Comparison of ENCODE assay signal across 8 cellular contexts in the genomic region with DNA sequence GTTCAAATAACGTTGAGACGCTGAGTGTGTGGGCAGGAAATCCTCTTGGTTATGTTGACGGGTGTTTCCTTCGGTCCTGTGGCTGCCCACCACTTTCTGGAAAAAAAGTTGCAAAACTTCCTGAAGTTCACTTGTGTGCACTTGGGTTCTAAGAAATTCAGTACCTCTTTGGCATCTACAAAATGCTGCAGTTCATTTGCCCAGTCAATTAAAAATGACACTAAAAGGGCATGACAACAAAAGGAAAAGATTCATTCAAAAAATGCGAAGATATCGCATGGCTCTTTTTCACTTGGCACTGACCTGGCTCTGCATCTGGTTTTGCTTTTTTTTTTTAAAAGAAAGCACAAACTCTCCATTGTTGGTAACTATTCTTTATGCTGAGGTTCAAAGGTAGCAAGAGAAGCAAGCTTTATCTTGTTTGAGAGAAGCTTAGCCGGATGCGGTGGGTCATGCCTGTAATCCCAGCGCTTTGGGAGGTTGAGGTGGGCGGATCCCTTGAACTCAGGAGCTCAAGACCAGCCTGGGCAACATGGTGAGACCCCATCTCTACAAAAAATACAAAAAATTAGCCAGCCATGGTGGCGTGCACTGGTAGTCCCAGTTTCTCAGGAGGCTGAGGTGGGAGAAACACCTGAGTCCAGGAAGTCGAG. TPM values are rescaled to one million over a fixed set of nuclear protein-coding genes. Genes with fewer than 3 reads are reported as not detected.
DNase-seq lines count a peak whose midpoint lies in the region; ATAC-seq, FAIRE-seq and TF ChIP-seq lines count a peak whose summit lies in the region.

No MANE protein-coding gene starts in this region.

- dilution Hi-C loops in mammary epithelial cell (cut with HindIII; ENCODE audit: low sequenced_read_pairs) = loop anchor here (10.0 kb wide), 1 partner anchor 196 kb away; no protein-coding TSS in a partner anchor

- H3K9me3 ChIP-seq in DOHH2 (ENCODE audit: control insufficient read depth, insufficient read depth, low read length) (no peaks in the 10 kb centered on the region), Peyer's patch (no peaks in the 10 kb centered on the region), mammary epithelial cell (replicated peaks; ENCODE audit: insufficient read depth, low read length) (no peaks in the 10 kb centered on the region), pancreas (no peaks in the 10 kb centered on the region)

- H2AFZ ChIP-seq in mammary epithelial cell (ENCODE audit: low read depth, low read length) = peak overlapping the region; percentile 26

- H3K79me2 ChIP-seq in DOHH2 (ENCODE audit: control insufficient read depth, low read length) = no peaks in the 10 kb centered on the region
- no peaks in the 10 kb centered on the region for H3K79me2 ChIP-seq in mammary epithelial cell (ENCODE audit: insufficient read depth, low read length)

- H3K4me1 ChIP-seq in DOHH2 (ENCODE audit: control insufficient read depth, low read length) = peaks cover 17% of the 10 kb centered on the region
- H3K4me1 ChIP-seq in Peyer's patch = peaks cover 0 to 14% (median 3%) of the 10 kb centered on the region in 4 donors
- peaks cover 7% of the 10 kb centered on the region for H3K4me1 ChIP-seq in mammary epithelial cell (ENCODE audit: insufficient read depth, low read length)
- peaks cover 29 to 71% (median 53%) of the 10 kb centered on the region in 3 donors for H3K4me1 ChIP-seq in pancreas

- DNase-seq in Peyer's patch (peak in 2 of 3 donors; percentile 55 to 65), mammary epithelial cell (no peak), pancreas (no peak), NCI-H1694 treated with DMSO at 0.1 percent for 48 hours (lab: John Stamatoyannopoulos, UW) (no peak)

- H3K36me3 ChIP-seq in DOHH2 (ENCODE audit: control insufficient read depth, low read length) (no peaks in the 10 kb centered on the region), Peyer's patch (no peaks in the 10 kb centered on the region), mammary epithelial cell (ENCODE audit: insufficient read depth, low read length) (no peaks in the 10 kb centered on the region), pancreas (no peaks in the 10 kb centered on the region)

- H3F3A ChIP-seq in DOHH2 (ENCODE audit: control insufficient read depth, insufficient read depth) = no peaks in the 10 kb centered on the region

- intact Hi-C loops in mammary epithelial cell (cut with micrococcal nuclease) (no loop called here), pancreas (cut with DNase I) (no loop called here)

- H3K27me3 ChIP-seq in DOHH2 (ENCODE audit: control insufficient read depth, low read length) (no peaks in the 10 kb centered on the region), Peyer's patch (no peaks in the 10 kb centered on the region), mammary epithelial cell (ENCODE audit: insufficient read depth, low read length) (no peaks in the 10 kb centered on the region), pancreas (no peaks in the 10 kb centered on the region)

- WGBS in mammary epithelial cell (ENCODE audit: low coverage, missing lambda C conversion rate) = 16% methylated on average over 10 of the region's 12 CpGs
- 68 to 69% methylated on average over 12 of the region's 12 CpGs for WGBS in pancreas, 2 donors

- H3K27ac ChIP-seq in DOHH2 (ENCODE audit: low read depth, low read length) = no peak overlapping the region
- H3K27ac ChIP-seq in Peyer's patch = peak overlapping the region in 3 of 4 donors; percentile 43 to 65 (median 55)
- H3K27ac ChIP-seq in mammary epithelial cell (ENCODE audit: insufficient read depth, low read depth, low read length) = no peak overlapping the region
- H3K27ac ChIP-seq in pancreas = peak overlapping the region in 3 of 4 donors; percentile 39 to 89 (median 87)

- H3K4me2 ChIP-seq in DOHH2 (ENCODE audit: low read length) (0 out of 2 replicates have a peak overlapping the region, but pooled peaks have one; percentile 3), mammary epithelial cell (ENCODE audit: insufficient read depth, low read depth, low read length) (peak overlapping the region; percentile 70)

- in situ Hi-C loops in mammary epithelial cell (cut with MboI; ENCODE audit: low sequenced_read_pairs in 2 of 2) = no loop called here

- no peak for TF ChIP-seq POLR2A in Peyer's patch (IDR thresholded peaks at IDR 0.05)

- H3K9me2 ChIP-seq in DOHH2 (replicated peaks; ENCODE audit: control insufficient read depth, low read length) = no peaks in the 10 kb centered on the region

- no TSS peak for BruUV-seq in mammary epithelial cell (replicated peaks; lab: Mats Ljungman, UMichigan)

- ATAC-seq in pancreas = no peak
- ATAC-seq in HG02884 (IDR thresholded peaks at IDR 0.05; ENCODE audit: unreplicated experiment) = no peak
- ATAC-seq in GM21447 (IDR thresholded peaks at IDR 0.05; ENCODE audit: unreplicated experiment) = no peak
- ATAC-seq in GM19455 (IDR thresholded peaks at IDR 0.05; ENCODE audit: unreplicated experiment) = no peak

- CTCF ChIA-PET in mammary epithelial cell (lab: Charles Lee; ENCODE audit: low non-redundant PET) = no interaction called here

- H3K9ac ChIP-seq in mammary epithelial cell (ENCODE audit: insufficient read depth, low read length) = no peak overlapping the region

- no peak for FAIRE-seq in pancreas (lab: Jason Lieb, UNC)

- H3K4me3 ChIP-seq in DOHH2 (ENCODE audit: low read length) = no peak overlapping the region
- H3K4me3 ChIP-seq in Peyer's patch = peak overlapping the region in 1 of 4 donors; percentile 13
- H3K4me3 ChIP-seq in mammary epithelial cell (replicated peaks in 1 of 3; ENCODE audit: insufficient read depth in 1 of 3, low read depth in 2 of 3, low read length in 3 of 3) = no peak overlapping the region
- no peak overlapping the region for H3K4me3 ChIP-seq in pancreas

- H4K20me1 ChIP-seq in DOHH2 (ENCODE audit: control insufficient read depth, insufficient read depth, low read depth, low read length) (0 out of 2 replicates have a peak, but pooled peaks cover 5% of the 10 kb centered on the region), mammary epithelial cell (ENCODE audit: insufficient read depth, low read length) (no peaks in the 10 kb centered on the region)

- TF ChIP-seq CTCF in DOHH2 (IDR thresholded peaks at IDR 0.05; ENCODE audit: low read depth, low read length, poor library complexity, severe bottlenecking) (no peak), Peyer's patch (IDR thresholded peaks at IDR 0.05) (no peak), mammary epithelial cell (conservative IDR thresholded peaks at IDR 0.05 in 1 of 2, IDR thresholded peaks at IDR 0.05 in 1 of 2; ENCODE audit: extremely low read depth in 1 of 2, insufficient read depth in 1 of 2, low read depth in 1 of 2, low read length in 2 of 2) (no peak), pancreas (IDR thresholded peaks at IDR 0.05) (no peak)

RNA-seq across cellular contexts. Expression of gene XBP1, which starts 10.6 kb away (rescaled TPM):
- total RNA-seq in Peyer's patch (100 to 1,000 TPM; 139 to 287 (median 213) TPM), mammary epithelial cell (100 to 1,000 TPM; 166 to 224 TPM), pancreas (100 to 1,000 TPM; 505 to 974 (median 718) TPM)
- polyA plus RNA-seq in mammary epithelial cell (97.9 TPM), pancreas (100 to 1,000 TPM; 178 to 250 TPM)
- 133 TPM for polyA minus RNA-seq in mammary epithelial cell

RNA-seq across cellular contexts. Expression of gene CCDC117, which starts 38.5 kb away (rescaled TPM):
- 10 to 100 TPM in 3 of 4 donors, 1 to 10 TPM in 1; 6.3 to 23.9 (median 14.2) TPM for total RNA-seq in Peyer's patch
- total RNA-seq in mammary epithelial cell = 10 to 100 TPM; 10.6 to 16.0 TPM
- polyA plus RNA-seq in mammary epithelial cell = 3.8 TPM
- 9.2 TPM for polyA minus RNA-seq in mammary epithelial cell
- total RNA-seq in pancreas = 10 to 100 TPM in 3 of 6 donors, 1 to 10 TPM in 3; 7.8 to 15.7 (median 10.0) TPM
- polyA plus RNA-seq in pancreas = 1 to 10 TPM; 5.1 to 5.3 TPM

Comparison
In these comparisons a context has a peak if more than half of its experiments do, and no peak if none do; other contexts are left out.
1. H3K27ac ChIP-seq: peak in Peyer's patch (3 of 4) and pancreas (3 of 4); none in DOHH2 (single experiment) and mammary epithelial cell (single experiment).
2. DNase-seq: peak in Peyer's patch (2 of 3); none in mammary epithelial cell (single experiment), pancreas (0 of 6) and NCI-H1694 treated with DMSO at 0.1 percent for 48 hours (single experiment).